ENCODE assay signal across 1 cellular context in genomic region chr22:50251472-50252054, GRCh38.
TF ChIP-seq lines count a peak whose summit lies in the region.

No MANE protein-coding gene starts in this region.

TF ChIP-seq in HepG2, 621 proteins besides CTCF, POLR2A, EP300 and RAD21 (continued from another document and continues in another):
- TF ChIP-seq HIC2 (CRISPR knock-in tag; IDR thresholded peaks at IDR 0.05; ENCODE audit: low read depth), result no peak
- no peak for TF ChIP-seq NCOA5 (CRISPR knock-in tag; IDR thresholded peaks at IDR 0.05)
- no peak for TF ChIP-seq SMAD3 (CRISPR knock-in tag; IDR thresholded peaks at IDR 0.05)
- no peak for TF ChIP-seq ZNF354B (CRISPR knock-in tag; IDR thresholded peaks at IDR 0.05)
- no peak; the same call in 1 of the 2 replicates for TF ChIP-seq CENPT (CRISPR knock-in tag; IDR thresholded peaks at IDR 0.05; ENCODE audit: low read depth)
- TF ChIP-seq ZNF589 (CRISPR knock-in tag; conservative IDR thresholded peaks at IDR 0.05), result 0 out of 2 replicates have a peak, but pooled peaks have one; percentile 5
- TF ChIP-seq MLX (CRISPR knock-in tag; IDR thresholded peaks at IDR 0.05), result no peak
- 0 out of 2 replicates have a peak, but pooled peaks have one; percentile 10 for TF ChIP-seq ZNF784 (CRISPR knock-in tag; IDR thresholded peaks at IDR 0.05; ENCODE audit: borderline replicate concordance)
- TF ChIP-seq SNAI1 (CRISPR knock-in tag; IDR thresholded peaks at IDR 0.05; ENCODE audit: borderline replicate concordance), result 0 out of 2 replicates have a peak, but pooled peaks have one; percentile 27
- TF ChIP-seq, protein P1, sequence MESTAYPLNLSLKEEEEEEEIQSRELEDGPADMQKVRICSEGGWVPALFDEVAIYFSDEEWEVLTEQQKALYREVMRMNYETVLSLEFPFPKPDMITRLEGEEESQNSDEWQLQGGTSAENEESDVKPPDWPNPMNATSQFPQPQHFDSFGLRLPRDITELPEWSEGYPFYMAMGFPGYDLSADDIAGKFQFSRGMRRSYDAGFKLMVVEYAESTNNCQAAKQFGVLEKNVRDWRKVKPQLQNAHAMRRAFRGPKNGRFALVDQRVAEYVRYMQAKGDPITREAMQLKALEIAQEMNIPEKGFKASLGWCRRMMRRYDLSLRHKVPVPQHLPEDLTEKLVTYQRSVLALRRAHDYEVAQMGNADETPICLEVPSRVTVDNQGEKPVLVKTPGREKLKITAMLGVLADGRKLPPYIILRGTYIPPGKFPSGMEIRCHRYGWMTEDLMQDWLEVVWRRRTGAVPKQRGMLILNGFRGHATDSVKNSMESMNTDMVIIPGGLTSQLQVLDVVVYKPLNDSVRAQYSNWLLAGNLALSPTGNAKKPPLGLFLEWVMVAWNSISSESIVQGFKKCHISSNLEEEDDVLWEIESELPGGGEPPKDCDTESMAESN (CRISPR knock-in tag; conservative IDR thresholded peaks at IDR 0.05), result no peak; the same call in 1 of the 2 replicates
- TF ChIP-seq CBX2 (IDR thresholded peaks at IDR 0.05; ENCODE audit: low read depth, low read length), result no peak
- 0 out of 2 replicates have a peak, but pooled peaks have one; percentile 18 for TF ChIP-seq CBX2 (CRISPR knock-in tag; IDR thresholded peaks at IDR 0.05; ENCODE audit: low read depth)
- no peak for TF ChIP-seq POLR2G (IDR thresholded peaks at IDR 0.05; ENCODE audit: low read depth, low read length)
- TF ChIP-seq ZFP41 (CRISPR knock-in tag; IDR thresholded peaks at IDR 0.05; ENCODE audit: borderline replicate concordance), result no peak
- TF ChIP-seq ZGPAT (CRISPR knock-in tag; IDR thresholded peaks at IDR 0.05), result 0 out of 2 replicates have a peak, but pooled peaks have one; percentile 9
- TF ChIP-seq, protein P2, sequence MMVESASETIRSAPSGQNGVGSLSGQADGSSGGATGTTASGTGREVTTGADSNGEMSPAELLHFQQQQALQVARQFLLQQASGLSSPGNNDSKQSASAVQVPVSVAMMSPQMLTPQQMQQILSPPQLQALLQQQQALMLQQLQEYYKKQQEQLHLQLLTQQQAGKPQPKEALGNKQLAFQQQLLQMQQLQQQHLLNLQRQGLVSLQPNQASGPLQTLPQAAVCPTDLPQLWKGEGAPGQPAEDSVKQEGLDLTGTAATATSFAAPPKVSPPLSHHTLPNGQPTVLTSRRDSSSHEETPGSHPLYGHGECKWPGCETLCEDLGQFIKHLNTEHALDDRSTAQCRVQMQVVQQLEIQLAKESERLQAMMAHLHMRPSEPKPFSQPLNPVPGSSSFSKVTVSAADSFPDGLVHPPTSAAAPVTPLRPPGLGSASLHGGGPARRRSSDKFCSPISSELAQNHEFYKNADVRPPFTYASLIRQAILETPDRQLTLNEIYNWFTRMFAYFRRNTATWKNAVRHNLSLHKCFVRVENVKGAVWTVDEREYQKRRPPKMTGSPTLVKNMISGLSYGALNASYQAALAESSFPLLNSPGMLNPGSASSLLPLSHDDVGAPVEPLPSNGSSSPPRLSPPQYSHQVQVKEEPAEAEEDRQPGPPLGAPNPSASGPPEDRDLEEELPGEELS (CRISPR knock-in tag; IDR thresholded peaks at IDR 0.05), result no peak
- TF ChIP-seq TARDBP (CRISPR knock-in tag; IDR thresholded peaks at IDR 0.05), result 0 out of 2 replicates have a peak, but pooled peaks have one; percentile 20
- TF ChIP-seq CEBPB (IDR thresholded peaks at IDR 0.05; ENCODE audit: borderline replicate concordance, low read depth, low read length), result no peak
- TF ChIP-seq ZFX (CRISPR knock-in tag; IDR thresholded peaks at IDR 0.05; ENCODE audit: low read depth), result no peak
- TF ChIP-seq ZNF101 (CRISPR knock-in tag; IDR thresholded peaks at IDR 0.05; ENCODE audit: borderline replicate concordance, low read depth), result no peak
- TF ChIP-seq KDM2A (CRISPR knock-in tag; IDR thresholded peaks at IDR 0.05; ENCODE audit: borderline replicate concordance, low read depth), result no peak; the same call in 1 of the 2 replicates
- no peak for TF ChIP-seq ZNF205 (CRISPR knock-in tag; IDR thresholded peaks at IDR 0.05)
- TF ChIP-seq ZNF614 (CRISPR knock-in tag; IDR thresholded peaks at IDR 0.05; ENCODE audit: borderline replicate concordance), result no peak
- no peak for TF ChIP-seq ZNF709 (CRISPR knock-in tag; IDR thresholded peaks at IDR 0.05)
- TF ChIP-seq ZNF577 (CRISPR knock-in tag; IDR thresholded peaks at IDR 0.05; ENCODE audit: borderline replicate concordance, low read depth), result no peak
- no peak for TF ChIP-seq SSRP1 (CRISPR knock-in tag; IDR thresholded peaks at IDR 0.05)
- no peak for TF ChIP-seq ZNF782 (CRISPR knock-in tag; IDR thresholded peaks at IDR 0.05; ENCODE audit: borderline replicate concordance)
- TF ChIP-seq ZFP37 (CRISPR knock-in tag; IDR thresholded peaks at IDR 0.05; ENCODE audit: borderline replicate concordance), result no peak
- TF ChIP-seq ZNF83 (CRISPR knock-in tag; IDR thresholded peaks at IDR 0.05; ENCODE audit: borderline replicate concordance), result peak; percentile 58; the same call in 1 of the 2 replicates
- TF ChIP-seq MZF1 (CRISPR knock-in tag; IDR thresholded peaks at IDR 0.05; ENCODE audit: borderline replicate concordance), result no peak
- no peak for TF ChIP-seq DMTF1 (CRISPR knock-in tag; IDR thresholded peaks at IDR 0.05)
- no peak for TF ChIP-seq ZNF556 (CRISPR knock-in tag; IDR thresholded peaks at IDR 0.05; ENCODE audit: borderline replicate concordance)
- no peak for TF ChIP-seq YEATS4 (CRISPR knock-in tag; IDR thresholded peaks at IDR 0.05; ENCODE audit: borderline replicate concordance)
- peak; percentile 13; the same call in 1 of the 2 replicates for TF ChIP-seq SP4 (CRISPR knock-in tag; IDR thresholded peaks at IDR 0.05)
- TF ChIP-seq STAT6 (CRISPR knock-in tag; IDR thresholded peaks at IDR 0.05; ENCODE audit: borderline replicate concordance), result no peak
- TF ChIP-seq SALL1 (CRISPR knock-in tag; IDR thresholded peaks at IDR 0.05), result peak; percentile 21; the same call in 1 of the 2 replicates
- no peak for TF ChIP-seq ZNF562 (CRISPR knock-in tag; IDR thresholded peaks at IDR 0.05; ENCODE audit: borderline replicate concordance)
- no peak for TF ChIP-seq HNF1B (CRISPR knock-in tag; IDR thresholded peaks at IDR 0.05)
- peak; percentile 26; the same call in 1 of the 2 replicates for TF ChIP-seq UBTF (CRISPR knock-in tag; IDR thresholded peaks at IDR 0.05)
- TF ChIP-seq RAD51 (IDR thresholded peaks at IDR 0.05; ENCODE audit: borderline replicate concordance), result no peak
- TF ChIP-seq ZNF333 (CRISPR knock-in tag; IDR thresholded peaks at IDR 0.05; ENCODE audit: borderline replicate concordance), result no peak
- no peak for TF ChIP-seq SNAPC2 (CRISPR knock-in tag; IDR thresholded peaks at IDR 0.05)
- TF ChIP-seq SMAD1 (CRISPR knock-in tag; IDR thresholded peaks at IDR 0.05; ENCODE audit: borderline replicate concordance, low read depth), result no peak
- TF ChIP-seq RFX3 (CRISPR knock-in tag; IDR thresholded peaks at IDR 0.05), result no peak
- TF ChIP-seq ETV6 (CRISPR knock-in tag; conservative IDR thresholded peaks at IDR 0.05), result no peak
